Comparison of ENCODE assay signal across 14 cellular contexts in the genomic region with DNA sequence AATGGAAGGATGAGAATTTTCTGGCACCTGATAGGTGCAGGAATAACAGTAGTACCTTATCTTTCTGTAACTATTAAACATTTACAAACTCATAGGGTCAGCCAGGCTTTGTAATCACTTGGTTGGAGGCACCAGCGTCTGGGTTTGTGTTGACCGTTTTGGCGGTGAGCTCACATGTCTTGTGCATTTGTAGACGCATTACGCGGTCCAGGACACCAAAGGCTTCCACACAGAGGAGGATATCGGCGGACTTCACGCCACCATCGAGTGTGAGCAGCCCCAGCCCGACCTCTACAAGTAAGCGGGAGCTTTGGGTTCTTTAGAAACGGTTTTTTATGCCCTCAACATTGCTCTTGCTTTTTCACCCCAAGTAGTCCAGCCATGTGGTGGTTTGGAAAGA.
DNase-seq lines count a peak whose midpoint lies in the region; ATAC-seq lines count a peak whose summit lies in the region.
"Had no signal": no experiment of that assay in that cellular context is flagged by ENCODE, and none has a peak within 500 bp of the region (broad histone marks: within the 10 kb centered on the region; RNA-seq: fewer than 3 reads in every experiment).

No MANE protein-coding gene starts in this region.

- CTCF ChIA-PET in activated CD8-positive, alpha-beta memory T cell treated with anti-CD3 and anti-CD28 coated beads, Interleukin-2, amount 10 ng/mL, durations not matched to agents 7 days and 5 days (lab: Charles Lee) = no interaction called here

- no peaks in the 10 kb centered on the region for H3K4me1 Mint-ChIP-seq in activated CD8-positive, alpha-beta memory T cell treated with anti-CD3 and anti-CD28 coated beads, Interleukin-2, amount 10 ng/mL, durations not matched to agents 7 days and 5 days
- H3K4me1 Mint-ChIP-seq: CD14-positive monocyte had no signal

- H3K9me3 Mint-ChIP-seq in activated CD8-positive, alpha-beta memory T cell treated with anti-CD3 and anti-CD28 coated beads, Interleukin-2, amount 10 ng/mL, durations not matched to agents 7 days and 5 days (ENCODE audit: low read depth) = no peaks in the 10 kb centered on the region
- H3K9me3 Mint-ChIP-seq: CD8-positive, alpha-beta T cell had no signal

- DNase-seq in activated CD8-positive, alpha-beta memory T cell treated with anti-CD3 and anti-CD28 coated beads, Interleukin-2, amount 10 ng/mL, durations not matched to agents 7 days and 5 days = peak; percentile 37
- no peak for DNase-seq in activated CD8-positive, alpha-beta memory T cell treated with anti-CD3 and anti-CD28 coated beads, Interleukin-2, amount 50 U/mL, for 4 hours
- DNase-seq in ecto neural progenitor cell (ENCODE audit: low spot score) (peak; percentile 23), mesenteric fat pad (ENCODE audit: low spot score) (peak; percentile 79), ureter (ENCODE audit: low spot score) (peak; percentile 27), NCI-H748 treated with DMSO at 0.1 percent for 48 hours (lab: John Stamatoyannopoulos, UW) (no peak), NCI-H69 (lab: John Stamatoyannopoulos, UW) (no peak)
- DNase-seq: CD8-positive, alpha-beta T cell; COR-L47; DMS53; GF-D8; HCEC 1CT; HFFc6 had no signal

- H3K36me3 Mint-ChIP-seq in activated CD8-positive, alpha-beta memory T cell treated with anti-CD3 and anti-CD28 coated beads, Interleukin-2, amount 10 ng/mL, durations not matched to agents 7 days and 5 days = peaks cover 33% of the 10 kb centered on the region

- H3K4me3 Mint-ChIP-seq in activated CD8-positive, alpha-beta memory T cell treated with anti-CD3 and anti-CD28 coated beads, Interleukin-2, amount 10 ng/mL, durations not matched to agents 7 days and 5 days = no peak overlapping the region
- H3K4me3 Mint-ChIP-seq: CD14-positive monocyte; CD8-positive, alpha-beta T cell; HFFc6 had no signal

- no peak for ATAC-seq in activated CD8-positive, alpha-beta memory T cell treated with anti-CD3 and anti-CD28 coated beads, Interleukin-2, amount 10 ng/mL, durations not matched to agents 7 days and 5 days
- ATAC-seq: CD8-positive, alpha-beta T cell had no signal

- no peaks in the 10 kb centered on the region for H3K27me3 Mint-ChIP-seq in activated CD8-positive, alpha-beta memory T cell treated with anti-CD3 and anti-CD28 coated beads, Interleukin-2, amount 10 ng/mL, durations not matched to agents 7 days and 5 days

- H3K27ac Mint-ChIP-seq in activated CD8-positive, alpha-beta memory T cell treated with anti-CD3 and anti-CD28 coated beads, Interleukin-2, amount 10 ng/mL, durations not matched to agents 7 days and 5 days = no peak overlapping the region
- H3K27ac Mint-ChIP-seq: CD8-positive, alpha-beta T cell; HFFc6 had no signal

Comparison
In these comparisons a context has a peak if more than half of its experiments do, and no peak if none do; other contexts are left out.
1. DNase-seq: peak in activated CD8-positive, alpha-beta memory T cell treated with anti-CD3 and anti-CD28 coated beads, Interleukin-2, amount 10 ng/mL, durations not matched to agents 7 days and 5 days (single experiment), ecto neural progenitor cell (single experiment), mesenteric fat pad (single experiment) and ureter (single experiment); none in activated CD8-positive, alpha-beta memory T cell treated with anti-CD3 and anti-CD28 coated beads, Interleukin-2, amount 50 U/mL, for 4 hours (single experiment), NCI-H748 treated with DMSO at 0.1 percent for 48 hours (single experiment) and NCI-H69 (single experiment).